Comparison of ENCODE assay signal across 8 cellular contexts in the genomic region with DNA sequence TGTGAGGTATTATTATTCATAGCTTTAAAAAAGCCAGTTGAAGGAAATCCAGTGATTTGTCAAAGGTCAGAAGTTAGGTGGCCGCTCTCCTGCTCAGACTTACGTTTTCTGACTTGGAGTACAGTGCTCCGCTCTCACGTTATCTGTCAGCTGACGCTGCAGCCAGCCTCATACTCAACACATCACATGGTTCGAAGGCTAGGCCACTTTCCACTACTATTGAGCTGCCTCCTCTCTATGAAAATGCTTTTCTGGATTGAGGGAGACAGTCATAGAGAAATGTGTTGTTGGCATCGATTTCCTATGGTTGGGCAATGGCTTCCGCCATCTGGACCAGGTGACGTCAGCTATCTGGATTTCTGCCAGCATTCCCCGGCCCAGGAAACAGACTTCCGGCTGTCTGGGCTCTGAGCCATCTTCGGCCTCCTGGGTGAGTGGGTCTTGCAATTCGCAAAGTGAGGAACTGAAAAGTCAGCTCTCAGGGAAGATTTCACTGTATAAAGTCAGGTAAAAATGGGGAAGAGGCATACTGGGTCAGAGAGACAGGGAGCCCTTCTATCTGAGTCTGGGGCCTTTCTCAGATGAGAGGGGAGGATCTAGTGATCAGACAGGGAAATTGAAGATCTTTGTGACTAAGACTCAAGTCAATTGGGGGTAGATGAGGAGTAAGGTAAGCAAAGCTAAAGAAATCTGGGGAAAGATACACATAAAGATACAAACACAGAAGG. TPM values are rescaled to one million over a fixed set of nuclear protein-coding genes. Genes with fewer than 3 reads are reported as not detected.
A peak's percentile ranks its signal among the peaks of the same experiment; 100 is the strongest.
DNase-seq lines count a peak whose midpoint lies in the region; TF ChIP-seq lines count a peak whose summit lies in the region.

No MANE protein-coding gene starts in this region.

- peaks cover 12% of the 10 kb centered on the region for H3K36me3 Mint-ChIP-seq in activated T-helper 1 cell treated with anti-CD3 and anti-CD28 coated beads, Interleukin-12 subunit alpha, Interleukin-12 subunit beta, Interleukin-2, Interleukin-4 antibody, amounts not matched to agents 30 ng/mL and 10 ng/mL and 1 ng/mL, durations not matched to agents 14 hours and 24 hours and 36 hours (ENCODE audit: low read depth)

- intact Hi-C loops in activated T-helper 1 cell treated with anti-CD3 and anti-CD28 coated beads, Interleukin-12 subunit alpha, Interleukin-12 subunit beta, Interleukin-2, Interleukin-4 antibody, amounts not matched to agents 30 ng/mL and 10 ng/mL and 1 ng/mL, durations not matched to agents 14 hours and 24 hours and 36 hours (cut with micrococcal nuclease): no loop called here
- intact Hi-C loops in OCI-LY7 (cut with micrococcal nuclease; ENCODE audit: unreplicated experiment): no loop called here

- H3K27me3 Mint-ChIP-seq in activated T-helper 1 cell treated with anti-CD3 and anti-CD28 coated beads, Interleukin-12 subunit alpha, Interleukin-12 subunit beta, Interleukin-2, Interleukin-4 antibody, amounts not matched to agents 30 ng/mL and 10 ng/mL and 1 ng/mL, durations not matched to agents 14 hours and 24 hours and 36 hours (ENCODE audit: insufficient read depth): no peaks in the 10 kb centered on the region

- H3K27ac ChIP-seq in OCI-LY7 (ENCODE audit: low read depth, low read length, poor library complexity, severe bottlenecking): no peak overlapping the region
- no peak overlapping the region for H3K27ac ChIP-seq in Karpas-422 (ENCODE audit: low read length)

- H3K9ac ChIP-seq in Karpas-422 (ENCODE audit: low read length): no peak overlapping the region

- DNase-seq in Ammon's horn (ENCODE audit: low spot score) (peak; percentile 91), HFF-Myc (ENCODE audit: extremely low read depth, low read depth) (peak; percentile 99), NCI-H524 treated with DMSO at 0.1 percent for 48 hours (lab: John Stamatoyannopoulos, UW) (peak; percentile 75), foreskin melanocyte (peak; percentile 99), occipital lobe (lab: John Stamatoyannopoulos, UW) (peak; percentile 83), OCI-LY7 (ENCODE audit: low spot score) (no peak), Karpas-422 (no peak)
- DNase-seq in activated T-helper 1 cell treated with anti-CD3 and anti-CD28 coated beads, Interleukin-12 subunit alpha, Interleukin-12 subunit beta, Interleukin-2, Interleukin-4 antibody, amounts not matched to agents 30 ng/mL and 10 ng/mL and 1 ng/mL, durations not matched to agents 14 hours and 24 hours and 36 hours (ENCODE audit: low spot score): no peak

- POLR2A ChIA-PET in OCI-LY7 (lab: Charles Lee): interaction anchor here (1.4 kb wide), 1 partner anchor 9 kb away, joined by 3 read pairs; no protein-coding TSS in a partner anchor

- H3K27me3 ChIP-seq in Karpas-422 (ENCODE audit: low read length): no peaks in the 10 kb centered on the region

- H3K9me3 ChIP-seq in OCI-LY7 (ENCODE audit: low read length) (no peaks in the 10 kb centered on the region), Karpas-422 (ENCODE audit: low read length) (no peaks in the 10 kb centered on the region)

- H3K79me2 ChIP-seq in OCI-LY7 (ENCODE audit: insufficient read depth, low read depth, low read length) (no peaks in the 10 kb centered on the region), Karpas-422 (ENCODE audit: low read length) (no peaks in the 10 kb centered on the region)

- H3K4me3 Mint-ChIP-seq in activated T-helper 1 cell treated with anti-CD3 and anti-CD28 coated beads, Interleukin-12 subunit alpha, Interleukin-12 subunit beta, Interleukin-2, Interleukin-4 antibody, amounts not matched to agents 30 ng/mL and 10 ng/mL and 1 ng/mL, durations not matched to agents 14 hours and 24 hours and 36 hours: peak overlapping the region; percentile 66

- H2AFZ ChIP-seq in OCI-LY7 (ENCODE audit: low read length) (no peak overlapping the region), Karpas-422 (ENCODE audit: low read length) (no peak overlapping the region)

- H4K20me1 ChIP-seq in OCI-LY7 (ENCODE audit: insufficient read depth, low read length) (no peaks in the 10 kb centered on the region), Karpas-422 (ENCODE audit: insufficient read depth, low read depth, low read length) (no peaks in the 10 kb centered on the region)

- CTCF ChIA-PET in OCI-LY7 (lab: Charles Lee; ENCODE audit: unreplicated experiment): no interaction called here

- no peaks in the 10 kb centered on the region for H3K9me3 Mint-ChIP-seq in activated T-helper 1 cell treated with anti-CD3 and anti-CD28 coated beads, Interleukin-12 subunit alpha, Interleukin-12 subunit beta, Interleukin-2, Interleukin-4 antibody, amounts not matched to agents 30 ng/mL and 10 ng/mL and 1 ng/mL, durations not matched to agents 14 hours and 24 hours and 36 hours

- no peaks in the 10 kb centered on the region for H3K36me3 ChIP-seq in OCI-LY7 (ENCODE audit: insufficient read depth, low read length)
- no peaks in the 10 kb centered on the region for H3K36me3 ChIP-seq in Karpas-422 (ENCODE audit: insufficient read depth, low read length)

- TF ChIP-seq CTCF in HFF-Myc (IDR thresholded peaks at IDR 0.05; ENCODE audit: low read depth, low read length, missing control alignments) (no peak), OCI-LY7 (conservative IDR thresholded peaks at IDR 0.05; ENCODE audit: low read length) (no peak)

- H3K27ac Mint-ChIP-seq in activated T-helper 1 cell treated with anti-CD3 and anti-CD28 coated beads, Interleukin-12 subunit alpha, Interleukin-12 subunit beta, Interleukin-2, Interleukin-4 antibody, amounts not matched to agents 30 ng/mL and 10 ng/mL and 1 ng/mL, durations not matched to agents 14 hours and 24 hours and 36 hours: peak overlapping the region; percentile 77

- H3K4me1 Mint-ChIP-seq in activated T-helper 1 cell treated with anti-CD3 and anti-CD28 coated beads, Interleukin-12 subunit alpha, Interleukin-12 subunit beta, Interleukin-2, Interleukin-4 antibody, amounts not matched to agents 30 ng/mL and 10 ng/mL and 1 ng/mL, durations not matched to agents 14 hours and 24 hours and 36 hours (ENCODE audit: low read depth): peaks cover 79% of the 10 kb centered on the region

- H3K4me3 ChIP-seq in HFF-Myc (replicated peaks; ENCODE audit: low read depth, low read length) (0 out of 2 replicates have a peak overlapping the region, but pooled peaks have one; percentile 2), OCI-LY7 (ENCODE audit: low read depth, low read length, poor library complexity, severe bottlenecking) (no peak overlapping the region), Karpas-422 (ENCODE audit: low read length) (no peak overlapping the region)

- no peak overlapping the region for H3K4me2 ChIP-seq in OCI-LY7 (ENCODE audit: low read length)
- no peak overlapping the region for H3K4me2 ChIP-seq in Karpas-422 (ENCODE audit: low read depth, low read length, poor library complexity, severe bottlenecking)

- BruUV-seq in OCI-LY7 (replicated peaks; lab: Mats Ljungman, UMichigan): no TSS peak

- H3K4me1 ChIP-seq in OCI-LY7 (ENCODE audit: insufficient read depth, low read length, poor library complexity, severe bottlenecking): no peaks in the 10 kb centered on the region
- H3K4me1 ChIP-seq in Karpas-422 (ENCODE audit: low read length): no peaks in the 10 kb centered on the region

- H3K9me2 ChIP-seq in OCI-LY7 (ENCODE audit: insufficient read depth, low read length): no peaks in the 10 kb centered on the region
- H3K9me2 ChIP-seq in Karpas-422 (replicated peaks; ENCODE audit: insufficient read depth, low read length): no peaks in the 10 kb centered on the region

RNA-seq across cellular contexts. Expression of gene IER3, which starts 37.5 kb away (rescaled TPM):
- 578 and 603 TPM in 2 replicates for total RNA-seq in activated T-helper 1 cell treated with anti-CD3 and anti-CD28 coated beads, Interleukin-12 subunit alpha, Interleukin-12 subunit beta, Interleukin-2, Interleukin-4 antibody, amounts not matched to agents 30 ng/mL and 10 ng/mL and 1 ng/mL, durations not matched to agents 14 hours and 24 hours and 36 hours
- 3.0 TPM for total RNA-seq in occipital lobe
- 0.51 and 2.8 TPM in 2 replicates for total RNA-seq in OCI-LY7 (2014; rRNA removed; shearing (Covaris generic))
- 1.3 and 1.6 TPM in 2 replicates for total RNA-seq in OCI-LY7 (2022)
- 0.19 and 0.54 TPM in 2 replicates for total RNA-seq in Karpas-422 (2014; rRNA removed; shearing (Covaris generic); ENCODE audit: low replicate concordance)

RNA-seq across cellular contexts. Expression of gene FLOT1, which starts 39.4 kb away (rescaled TPM):
- 252 and 262 TPM in 2 replicates for total RNA-seq in activated T-helper 1 cell treated with anti-CD3 and anti-CD28 coated beads, Interleukin-12 subunit alpha, Interleukin-12 subunit beta, Interleukin-2, Interleukin-4 antibody, amounts not matched to agents 30 ng/mL and 10 ng/mL and 1 ng/mL, durations not matched to agents 14 hours and 24 hours and 36 hours
- total RNA-seq in occipital lobe: 43.4 TPM
- total RNA-seq in OCI-LY7 (2014; rRNA removed; shearing (Covaris generic)): 66.7 and 70.7 TPM in 2 replicates
- 108 and 117 TPM in 2 replicates for total RNA-seq in OCI-LY7 (2022)
- 58.2 and 103 TPM in 2 replicates for total RNA-seq in Karpas-422 (2014; rRNA removed; shearing (Covaris generic); ENCODE audit: low replicate concordance)

Comparison
In these comparisons a context has a peak if more than half of its experiments do, and no peak if none do; other contexts are left out.
1. DNase-seq: peak in Ammon's horn (single experiment), HFF-Myc (single experiment), NCI-H524 treated with DMSO at 0.1 percent for 48 hours (single experiment), foreskin melanocyte (single experiment) and occipital lobe (single experiment); none in activated T-helper 1 cell treated with anti-CD3 and anti-CD28 coated beads, Interleukin-12 subunit alpha, Interleukin-12 subunit beta, Interleukin-2, Interleukin-4 antibody, amounts not matched to agents 30 ng/mL and 10 ng/mL and 1 ng/mL, durations not matched to agents 14 hours and 24 hours and 36 hours (single experiment), OCI-LY7 (single experiment) and Karpas-422 (single experiment).
2. RNA of gene IER3, which starts 37.5 kb away (total RNA-seq): 578 to 603 TPM in activated T-helper 1 cell treated with anti-CD3 and anti-CD28 coated beads, Interleukin-12 subunit alpha, Interleukin-12 subunit beta, Interleukin-2, Interleukin-4 antibody, amounts not matched to agents 30 ng/mL and 10 ng/mL and 1 ng/mL, durations not matched to agents 14 hours and 24 hours and 36 hours; 3.0 TPM in occipital lobe (single experiment), 0.51 to 2.8 TPM in OCI-LY7 and 0.19 to 0.54 TPM in Karpas-422; every median in the first group is over 100 times any median in the second.